Comparison of ENCODE assay signal across 14 cellular contexts in the genomic region with DNA sequence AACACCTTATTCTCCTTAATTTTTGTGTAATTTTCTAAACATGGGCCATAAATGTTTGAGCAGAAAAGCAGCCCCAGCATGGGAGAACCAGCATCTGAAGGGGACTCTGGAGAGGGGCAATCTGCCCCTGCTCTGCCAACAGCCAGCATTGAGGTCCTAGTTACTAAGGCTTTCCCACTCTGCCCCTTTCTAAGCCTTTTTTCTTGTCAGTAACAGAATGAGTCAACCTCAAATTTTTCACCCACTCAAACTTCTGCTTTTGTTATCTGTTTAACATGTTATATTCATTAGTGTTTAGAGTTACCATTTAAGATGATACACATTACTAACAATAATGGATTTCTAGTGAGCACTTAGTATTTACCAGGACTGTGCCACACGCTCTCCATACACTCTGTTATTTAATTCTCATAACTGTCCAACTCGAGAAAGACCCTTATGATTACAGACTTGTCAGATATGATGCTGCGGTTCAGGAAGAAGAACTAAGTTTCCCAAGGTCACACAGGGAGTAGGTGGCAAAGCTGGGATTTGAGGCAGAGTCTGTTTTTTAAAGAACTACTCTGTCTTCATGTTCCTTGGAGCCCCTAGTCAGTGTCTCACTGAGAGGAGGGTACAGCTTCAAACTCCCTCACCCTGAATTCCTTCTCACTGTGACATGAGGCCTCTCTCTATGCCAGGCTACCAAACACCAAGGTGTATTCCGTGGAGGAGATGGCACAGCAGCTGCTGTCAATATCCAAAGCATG. TPM values are rescaled to one million over a fixed set of nuclear protein-coding genes. Genes with fewer than 3 reads are reported as not detected.
DNase-seq lines count a peak whose midpoint lies in the region; ATAC-seq and TF ChIP-seq lines count a peak whose summit lies in the region.
"Had no signal": no experiment of that assay in that cellular context is flagged by ENCODE, and none has a peak within 500 bp of the region (broad histone marks: within the 10 kb centered on the region; RNA-seq: fewer than 3 reads in every experiment).

No MANE protein-coding gene starts in this region.

- no peaks in the 10 kb centered on the region for H3K36me3 ChIP-seq in adrenal gland (replicated peaks in 1 of 2)
- H3K36me3 ChIP-seq: thyroid gland had no signal

- TF ChIP-seq POLR2A in adrenal gland (IDR thresholded peaks at IDR 0.05): no peak

- peak overlapping the region in 3 of 5 donors; percentile 66 to 83 (median 81) for H3K27ac ChIP-seq in adrenal gland
- H3K27ac ChIP-seq: thyroid gland had no signal

- no peak for TF ChIP-seq CTCF in adrenal gland (IDR thresholded peaks at IDR 0.05)

- no peak for DNase-seq in adrenal gland
- DNase-seq in stimulated activated CD4-positive, alpha-beta T cell treated with anti-CD3 and anti-CD28 coated beads, Interleukin-4, amount 100 ng/mL, for 24 hours: no peak
- DNase-seq in natural killer cell treated with Interleukin-12 subunit alpha and Interleukin-12 subunit beta and Interleukin-15 and Interleukin-18, amount 100 ng/mL, for 72 hours (ENCODE audit: low spot score): no peak
- DNase-seq in activated T-cell treated with anti-CD3 and anti-CD28 coated beads for 4 hours: no peak
- no peak for DNase-seq in NCI-H510A treated with DMSO at 0.1 percent for 48 hours (lab: John Stamatoyannopoulos, UW)
- DNase-seq: Calu3; central memory CD4-positive, alpha-beta T cell; head of caudate nucleus; NCI-H146; Right ventricle myocardium superior; thyroid gland had no signal

- peaks cover 19 to 44% of the 10 kb centered on the region in 2 donors for H3K27me3 Mint-ChIP-seq in natural killer cell treated with Interleukin-12 subunit alpha and Interleukin-12 subunit beta and Interleukin-15 and Interleukin-18, amount 100 ng/mL, for 72 hours

- H3K4me3 ChIP-seq in adrenal gland: no peak overlapping the region
- H3K4me3 ChIP-seq: thyroid gland had no signal

- H3K27ac Mint-ChIP-seq in natural killer cell treated with Interleukin-12 subunit alpha and Interleukin-12 subunit beta and Interleukin-15 and Interleukin-18, amount 100 ng/mL, for 72 hours: no peak overlapping the region

- H3K27me3 ChIP-seq in adrenal gland: no peaks in the 10 kb centered on the region
- H3K27me3 ChIP-seq: thyroid gland had no signal

- no peaks in the 10 kb centered on the region for H3K9me3 Mint-ChIP-seq in natural killer cell treated with Interleukin-12 subunit alpha and Interleukin-12 subunit beta and Interleukin-15 and Interleukin-18, amount 100 ng/mL, for 72 hours

- no peaks in the 10 kb centered on the region for H3K9me3 ChIP-seq in adrenal gland (replicated peaks in 1 of 3)
- H3K9me3 ChIP-seq: thyroid gland had no signal

- intact Hi-C loops in adrenal gland (cut with DNase I): no loop called here

- no peaks in the 10 kb centered on the region for H3K4me1 Mint-ChIP-seq in natural killer cell treated with Interleukin-12 subunit alpha and Interleukin-12 subunit beta and Interleukin-15 and Interleukin-18, amount 100 ng/mL, for 72 hours (ENCODE audit: low read depth in 2 of 2)

- H3K4me3 Mint-ChIP-seq in natural killer cell treated with Interleukin-12 subunit alpha and Interleukin-12 subunit beta and Interleukin-15 and Interleukin-18, amount 100 ng/mL, for 72 hours: no peak overlapping the region

- WGBS in adrenal gland, 4 donors: 55 to 72% (median 68%) methylated on average over 3 to 4 of the region's 4 CpGs

- H3K36me3 Mint-ChIP-seq in natural killer cell treated with Interleukin-12 subunit alpha and Interleukin-12 subunit beta and Interleukin-15 and Interleukin-18, amount 100 ng/mL, for 72 hours: no peaks in the 10 kb centered on the region

- H3K4me1 ChIP-seq in adrenal gland (replicated peaks in 1 of 2): peaks cover 22% of the 10 kb centered on the region in 2 donors

- ATAC-seq in GM18511 (IDR thresholded peaks at IDR 0.05; ENCODE audit: unreplicated experiment): peak; percentile 83
- peak; percentile 72 for ATAC-seq in GM21526 (IDR thresholded peaks at IDR 0.05; ENCODE audit: low FRiP score, unreplicated experiment)
- ATAC-seq in HG03108 (IDR thresholded peaks at IDR 0.05; ENCODE audit: unreplicated experiment): peak; percentile 65
- no peak for ATAC-seq in natural killer cell treated with Interleukin-12 subunit alpha and Interleukin-12 subunit beta and Interleukin-15 and Interleukin-18, amount 100 ng/mL, for 72 hours

RNA-seq across cellular contexts. Expression of gene GPAM, which starts 19.9 kb away (rescaled TPM):
- 100 to 1,000 TPM in 5 of 8 donors, 10 to 100 TPM in 3; 65.3 to 297 (median 112) TPM for total RNA-seq in adrenal gland
- polyA plus RNA-seq in adrenal gland: 10 to 100 TPM; 15.9 to 97.6 (median 34.2) TPM
- total RNA-seq in natural killer cell treated with Interleukin-12 subunit alpha and Interleukin-12 subunit beta and Interleukin-15 and Interleukin-18, amount 100 ng/mL, for 72 hours: 10 to 100 TPM in 1 of 2 donors, 1 to 10 TPM in 1; 9.8 to 10.4 TPM

Comparison
In these comparisons a context has a peak if more than half of its experiments do, and no peak if none do; other contexts are left out.
1. ATAC-seq: peak in GM18511 (single experiment), GM21526 (single experiment) and HG03108 (single experiment); none in natural killer cell treated with Interleukin-12 subunit alpha and Interleukin-12 subunit beta and Interleukin-15 and Interleukin-18, amount 100 ng/mL, for 72 hours (0 of 2).
2. RNA of gene GPAM, which starts 19.9 kb away (total RNA-seq): 65.3 to 297 TPM in adrenal gland; 9.8 to 10.4 TPM in natural killer cell treated with Interleukin-12 subunit alpha and Interleukin-12 subunit beta and Interleukin-15 and Interleukin-18, amount 100 ng/mL, for 72 hours; every median in the first group is over 4 times any median in the second.